ENCODE assay signal across 1 cellular context in the genomic region with DNA sequence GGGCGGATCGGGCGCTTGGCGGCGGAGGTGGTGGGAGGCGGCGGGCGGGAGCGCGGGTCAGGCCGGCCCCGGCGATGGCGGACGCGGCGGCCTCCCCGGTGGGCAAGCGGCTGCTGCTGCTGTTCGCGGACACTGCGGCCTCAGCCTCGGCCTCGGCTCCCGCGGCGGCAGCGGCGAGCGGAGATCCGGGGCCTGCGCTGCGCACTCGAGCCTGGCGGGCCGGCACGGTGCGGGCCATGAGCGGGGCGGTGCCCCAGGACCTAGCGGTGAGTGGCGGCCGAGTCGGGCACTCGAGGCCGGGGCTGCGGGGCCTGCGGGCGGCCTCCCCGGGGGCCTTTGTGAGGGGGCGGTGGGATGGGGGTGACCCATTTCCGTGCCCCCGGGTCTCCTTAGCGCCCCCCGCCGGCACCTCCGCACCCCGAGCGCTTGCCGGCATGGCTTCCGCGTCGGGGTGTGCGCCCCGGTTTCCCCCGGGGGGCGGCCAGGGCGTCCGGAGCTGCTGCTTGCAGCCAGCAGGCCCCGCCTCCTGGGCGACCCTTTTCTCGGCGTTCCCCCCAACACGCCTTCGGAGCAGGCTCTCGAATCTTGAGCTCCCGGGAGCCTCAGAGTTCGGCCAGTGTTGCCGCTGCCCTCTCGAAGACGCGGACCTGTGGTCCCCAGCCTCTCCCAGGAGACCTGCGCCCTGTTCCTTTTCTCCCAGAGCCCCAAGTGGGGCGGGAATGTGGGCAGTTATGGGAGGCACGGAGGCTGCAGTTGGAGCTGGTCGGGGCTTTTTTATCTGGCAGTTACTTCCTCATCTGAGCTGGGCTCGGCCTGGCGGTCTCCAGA.
A peak's percentile ranks its signal among the peaks of the same experiment; 100 is the strongest.
TF ChIP-seq lines count a peak whose summit lies in the region.

No MANE protein-coding gene starts in this region.

TF ChIP-seq in H1, 55 proteins besides CTCF, POLR2A, EP300 and RAD21:
- TF ChIP-seq, protein P1, sequence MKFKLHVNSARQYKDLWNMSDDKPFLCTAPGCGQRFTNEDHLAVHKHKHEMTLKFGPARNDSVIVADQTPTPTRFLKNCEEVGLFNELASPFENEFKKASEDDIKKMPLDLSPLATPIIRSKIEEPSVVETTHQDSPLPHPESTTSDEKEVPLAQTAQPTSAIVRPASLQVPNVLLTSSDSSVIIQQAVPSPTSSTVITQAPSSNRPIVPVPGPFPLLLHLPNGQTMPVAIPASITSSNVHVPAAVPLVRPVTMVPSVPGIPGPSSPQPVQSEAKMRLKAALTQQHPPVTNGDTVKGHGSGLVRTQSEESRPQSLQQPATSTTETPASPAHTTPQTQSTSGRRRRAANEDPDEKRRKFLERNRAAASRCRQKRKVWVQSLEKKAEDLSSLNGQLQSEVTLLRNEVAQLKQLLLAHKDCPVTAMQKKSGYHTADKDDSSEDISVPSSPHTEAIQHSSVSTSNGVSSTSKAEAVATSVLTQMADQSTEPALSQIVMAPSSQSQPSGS (IDR thresholded peaks at IDR 0.05; ENCODE audit: low read length): no peak
- TF ChIP-seq PHF8 (conservative IDR thresholded peaks at IDR 0.05; ENCODE audit: low read depth, low read length): peak; percentile 91
- no peak for TF ChIP-seq SRF (IDR thresholded peaks at IDR 0.05; ENCODE audit: low read depth, low read length)
- no peak for TF ChIP-seq SAP30 (IDR thresholded peaks at IDR 0.05; ENCODE audit: insufficient read depth, insufficient replicate concordance, low read length)
- no peak for TF ChIP-seq FOSL1 (IDR thresholded peaks at IDR 0.05; ENCODE audit: insufficient read depth, low read depth, low read length)
- peak; percentile 52 for TF ChIP-seq TAF1 (IDR thresholded peaks at IDR 0.05; ENCODE audit: low read depth, low read length)
- TF ChIP-seq SP1 (IDR thresholded peaks at IDR 0.05; ENCODE audit: low read depth, low read length): no peak
- no peak for TF ChIP-seq GTF2F1 (IDR thresholded peaks at IDR 0.05; ENCODE audit: borderline replicate concordance, low read depth, low read length)
- no peak for TF ChIP-seq CHD2 (IDR thresholded peaks at IDR 0.05; ENCODE audit: low read length)
- no peak; the same call in 1 of the 2 replicates for TF ChIP-seq EGR1 (IDR thresholded peaks at IDR 0.05; ENCODE audit: borderline replicate concordance, low read depth, low read length)
- TF ChIP-seq NRF1 (IDR thresholded peaks at IDR 0.05; ENCODE audit: low read depth, low read length): no peak
- no peak for TF ChIP-seq TBP (IDR thresholded peaks at IDR 0.05; ENCODE audit: low read depth, low read length)
- no peak; the same call in 1 of the 2 replicates for TF ChIP-seq CHD1 (IDR thresholded peaks at IDR 0.05; ENCODE audit: low read depth, low read length)
- no peak for TF ChIP-seq SP2 (IDR thresholded peaks at IDR 0.05; ENCODE audit: low read length)
- TF ChIP-seq RFX5 (IDR thresholded peaks at IDR 0.05; ENCODE audit: borderline replicate concordance, low read depth, low read length): no peak
- no peak for TF ChIP-seq CEBPB (IDR thresholded peaks at IDR 0.05; ENCODE audit: low read depth, low read length)
- no peak for TF ChIP-seq BRCA1 (IDR thresholded peaks at IDR 0.05; ENCODE audit: low read depth, low read length)
- no peak for TF ChIP-seq CBX5 (IDR thresholded peaks at IDR 0.05; ENCODE audit: low read depth, low read length)
- no peak for TF ChIP-seq BACH1 (IDR thresholded peaks at IDR 0.05; ENCODE audit: low read length)
- no peak for TF ChIP-seq NANOG (IDR thresholded peaks at IDR 0.05; ENCODE audit: insufficient read depth, low read depth, low read length, poor library complexity, severe bottlenecking)
- no peak for TF ChIP-seq TEAD4 (IDR thresholded peaks at IDR 0.05; ENCODE audit: low read depth, low read length)
- TF ChIP-seq KDM5A (IDR thresholded peaks at IDR 0.05; ENCODE audit: low read length): no peak
- peak; percentile 78 for TF ChIP-seq KDM4A (IDR thresholded peaks at IDR 0.05; ENCODE audit: low read depth, low read length, severe bottlenecking)
- TF ChIP-seq CREB1 (IDR thresholded peaks at IDR 0.05): no peak
- peak; percentile 19; the same call in 1 of the 2 replicates for TF ChIP-seq POLR2AphosphoS5 (IDR thresholded peaks at IDR 0.05; ENCODE audit: low read depth, low read length)
- TF ChIP-seq, protein P2, sequence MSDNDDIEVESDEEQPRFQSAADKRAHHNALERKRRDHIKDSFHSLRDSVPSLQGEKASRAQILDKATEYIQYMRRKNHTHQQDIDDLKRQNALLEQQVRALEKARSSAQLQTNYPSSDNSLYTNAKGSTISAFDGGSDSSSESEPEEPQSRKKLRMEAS (IDR thresholded peaks at IDR 0.05): no peak
- TF ChIP-seq, protein P3, sequence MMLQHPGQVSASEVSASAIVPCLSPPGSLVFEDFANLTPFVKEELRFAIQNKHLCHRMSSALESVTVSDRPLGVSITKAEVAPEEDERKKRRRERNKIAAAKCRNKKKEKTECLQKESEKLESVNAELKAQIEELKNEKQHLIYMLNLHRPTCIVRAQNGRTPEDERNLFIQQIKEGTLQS (IDR thresholded peaks at IDR 0.05; ENCODE audit: insufficient read depth, low read depth, low read length): no peak
- no peak for TF ChIP-seq KDM1A (IDR thresholded peaks at IDR 0.05; ENCODE audit: borderline replicate concordance, low read length)
- TF ChIP-seq RNF2 (IDR thresholded peaks at IDR 0.05; ENCODE audit: borderline replicate concordance, low read depth, low read length, missing control alignments, poor library complexity, severe bottlenecking): no peak
- TF ChIP-seq HDAC6 (IDR thresholded peaks at IDR 0.05; ENCODE audit: low read depth, low read length): no peak
- no peak for TF ChIP-seq BCL11A (IDR thresholded peaks at IDR 0.05; ENCODE audit: low read depth in 2 of 2, low read length in 2 of 2)
- TF ChIP-seq HDAC2 (IDR thresholded peaks at IDR 0.05; ENCODE audit: borderline replicate concordance in 1 of 2, low read depth in 2 of 2, low read length in 2 of 2): no peak
- no peak for TF ChIP-seq CTBP2 (IDR thresholded peaks at IDR 0.05; ENCODE audit: borderline replicate concordance, insufficient read depth, insufficient read length, low read length)
- no peak for TF ChIP-seq YY1 (IDR thresholded peaks at IDR 0.05; ENCODE audit: low read depth, low read length)
- no peak for TF ChIP-seq SUZ12 (IDR thresholded peaks at IDR 0.05; ENCODE audit: low read length)
- TF ChIP-seq SIN3A (conservative IDR thresholded peaks at IDR 0.05 in 1 of 2, IDR thresholded peaks at IDR 0.05 in 1 of 2; ENCODE audit: low read depth in 1 of 2, low read length in 2 of 2): 0 out of 4 replicates have a peak, but pooled peaks have one; percentile 25 to 64
- no peak for TF ChIP-seq ZNF274 (IDR thresholded peaks at IDR 0.05; ENCODE audit: borderline replicate concordance, extremely low read depth, low read length)
- peak; percentile 60 for TF ChIP-seq TAF7 (optimal IDR thresholded peaks at IDR 0.05; ENCODE audit: borderline replicate concordance, low read depth, low read length)
- TF ChIP-seq GABPA (IDR thresholded peaks at IDR 0.05; ENCODE audit: borderline replicate concordance, insufficient read depth, low read length): no peak
- no peak for TF ChIP-seq SIX5 (IDR thresholded peaks at IDR 0.05; ENCODE audit: low read depth, low read length)
- TF ChIP-seq, protein P4, sequence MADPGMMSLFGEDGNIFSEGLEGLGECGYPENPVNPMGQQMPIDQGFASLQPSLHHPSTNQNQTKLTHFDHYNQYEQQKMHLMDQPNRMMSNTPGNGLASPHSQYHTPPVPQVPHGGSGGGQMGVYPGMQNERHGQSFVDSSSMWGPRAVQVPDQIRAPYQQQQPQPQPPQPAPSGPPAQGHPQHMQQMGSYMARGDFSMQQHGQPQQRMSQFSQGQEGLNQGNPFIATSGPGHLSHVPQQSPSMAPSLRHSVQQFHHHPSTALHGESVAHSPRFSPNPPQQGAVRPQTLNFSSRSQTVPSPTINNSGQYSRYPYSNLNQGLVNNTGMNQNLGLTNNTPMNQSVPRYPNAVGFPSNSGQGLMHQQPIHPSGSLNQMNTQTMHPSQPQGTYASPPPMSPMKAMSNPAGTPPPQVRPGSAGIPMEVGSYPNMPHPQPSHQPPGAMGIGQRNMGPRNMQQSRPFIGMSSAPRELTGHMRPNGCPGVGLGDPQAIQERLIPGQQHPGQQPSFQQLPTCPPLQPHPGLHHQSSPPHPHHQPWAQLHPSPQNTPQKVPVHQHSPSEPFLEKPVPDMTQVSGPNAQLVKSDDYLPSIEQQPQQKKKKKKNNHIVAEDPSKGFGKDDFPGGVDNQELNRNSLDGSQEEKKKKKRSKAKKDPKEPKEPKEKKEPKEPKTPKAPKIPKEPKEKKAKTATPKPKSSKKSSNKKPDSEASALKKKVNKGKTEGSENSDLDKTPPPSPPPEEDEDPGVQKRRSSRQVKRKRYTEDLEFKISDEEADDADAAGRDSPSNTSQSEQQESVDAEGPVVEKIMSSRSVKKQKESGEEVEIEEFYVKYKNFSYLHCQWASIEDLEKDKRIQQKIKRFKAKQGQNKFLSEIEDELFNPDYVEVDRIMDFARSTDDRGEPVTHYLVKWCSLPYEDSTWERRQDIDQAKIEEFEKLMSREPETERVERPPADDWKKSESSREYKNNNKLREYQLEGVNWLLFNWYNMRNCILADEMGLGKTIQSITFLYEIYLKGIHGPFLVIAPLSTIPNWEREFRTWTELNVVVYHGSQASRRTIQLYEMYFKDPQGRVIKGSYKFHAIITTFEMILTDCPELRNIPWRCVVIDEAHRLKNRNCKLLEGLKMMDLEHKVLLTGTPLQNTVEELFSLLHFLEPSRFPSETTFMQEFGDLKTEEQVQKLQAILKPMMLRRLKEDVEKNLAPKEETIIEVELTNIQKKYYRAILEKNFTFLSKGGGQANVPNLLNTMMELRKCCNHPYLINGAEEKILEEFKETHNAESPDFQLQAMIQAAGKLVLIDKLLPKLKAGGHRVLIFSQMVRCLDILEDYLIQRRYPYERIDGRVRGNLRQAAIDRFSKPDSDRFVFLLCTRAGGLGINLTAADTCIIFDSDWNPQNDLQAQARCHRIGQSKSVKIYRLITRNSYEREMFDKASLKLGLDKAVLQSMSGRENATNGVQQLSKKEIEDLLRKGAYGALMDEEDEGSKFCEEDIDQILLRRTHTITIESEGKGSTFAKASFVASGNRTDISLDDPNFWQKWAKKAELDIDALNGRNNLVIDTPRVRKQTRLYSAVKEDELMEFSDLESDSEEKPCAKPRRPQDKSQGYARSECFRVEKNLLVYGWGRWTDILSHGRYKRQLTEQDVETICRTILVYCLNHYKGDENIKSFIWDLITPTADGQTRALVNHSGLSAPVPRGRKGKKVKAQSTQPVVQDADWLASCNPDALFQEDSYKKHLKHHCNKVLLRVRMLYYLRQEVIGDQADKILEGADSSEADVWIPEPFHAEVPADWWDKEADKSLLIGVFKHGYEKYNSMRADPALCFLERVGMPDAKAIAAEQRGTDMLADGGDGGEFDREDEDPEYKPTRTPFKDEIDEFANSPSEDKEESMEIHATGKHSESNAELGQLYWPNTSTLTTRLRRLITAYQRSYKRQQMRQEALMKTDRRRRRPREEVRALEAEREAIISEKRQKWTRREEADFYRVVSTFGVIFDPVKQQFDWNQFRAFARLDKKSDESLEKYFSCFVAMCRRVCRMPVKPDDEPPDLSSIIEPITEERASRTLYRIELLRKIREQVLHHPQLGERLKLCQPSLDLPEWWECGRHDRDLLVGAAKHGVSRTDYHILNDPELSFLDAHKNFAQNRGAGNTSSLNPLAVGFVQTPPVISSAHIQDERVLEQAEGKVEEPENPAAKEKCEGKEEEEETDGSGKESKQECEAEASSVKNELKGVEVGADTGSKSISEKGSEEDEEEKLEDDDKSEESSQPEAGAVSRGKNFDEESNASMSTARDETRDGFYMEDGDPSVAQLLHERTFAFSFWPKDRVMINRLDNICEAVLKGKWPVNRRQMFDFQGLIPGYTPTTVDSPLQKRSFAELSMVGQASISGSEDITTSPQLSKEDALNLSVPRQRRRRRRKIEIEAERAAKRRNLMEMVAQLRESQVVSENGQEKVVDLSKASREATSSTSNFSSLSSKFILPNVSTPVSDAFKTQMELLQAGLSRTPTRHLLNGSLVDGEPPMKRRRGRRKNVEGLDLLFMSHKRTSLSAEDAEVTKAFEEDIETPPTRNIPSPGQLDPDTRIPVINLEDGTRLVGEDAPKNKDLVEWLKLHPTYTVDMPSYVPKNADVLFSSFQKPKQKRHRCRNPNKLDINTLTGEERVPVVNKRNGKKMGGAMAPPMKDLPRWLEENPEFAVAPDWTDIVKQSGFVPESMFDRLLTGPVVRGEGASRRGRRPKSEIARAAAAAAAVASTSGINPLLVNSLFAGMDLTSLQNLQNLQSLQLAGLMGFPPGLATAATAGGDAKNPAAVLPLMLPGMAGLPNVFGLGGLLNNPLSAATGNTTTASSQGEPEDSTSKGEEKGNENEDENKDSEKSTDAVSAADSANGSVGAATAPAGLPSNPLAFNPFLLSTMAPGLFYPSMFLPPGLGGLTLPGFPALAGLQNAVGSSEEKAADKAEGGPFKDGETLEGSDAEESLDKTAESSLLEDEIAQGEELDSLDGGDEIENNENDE (IDR thresholded peaks at IDR 0.05; ENCODE audit: insufficient replicate concordance, low read length): no peak
- TF ChIP-seq, protein P5, sequence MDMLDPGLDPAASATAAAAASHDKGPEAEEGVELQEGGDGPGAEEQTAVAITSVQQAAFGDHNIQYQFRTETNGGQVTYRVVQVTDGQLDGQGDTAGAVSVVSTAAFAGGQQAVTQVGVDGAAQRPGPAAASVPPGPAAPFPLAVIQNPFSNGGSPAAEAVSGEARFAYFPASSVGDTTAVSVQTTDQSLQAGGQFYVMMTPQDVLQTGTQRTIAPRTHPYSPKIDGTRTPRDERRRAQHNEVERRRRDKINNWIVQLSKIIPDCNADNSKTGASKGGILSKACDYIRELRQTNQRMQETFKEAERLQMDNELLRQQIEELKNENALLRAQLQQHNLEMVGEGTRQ (IDR thresholded peaks at IDR 0.05; ENCODE audit: low read length): no peak
- no peak for TF ChIP-seq POU5F1 (IDR thresholded peaks at IDR 0.05; ENCODE audit: low read depth, low read length)
- no peak for TF ChIP-seq TCF12 (IDR thresholded peaks at IDR 0.05; ENCODE audit: low read depth, low read length)
- TF ChIP-seq, protein P6, sequence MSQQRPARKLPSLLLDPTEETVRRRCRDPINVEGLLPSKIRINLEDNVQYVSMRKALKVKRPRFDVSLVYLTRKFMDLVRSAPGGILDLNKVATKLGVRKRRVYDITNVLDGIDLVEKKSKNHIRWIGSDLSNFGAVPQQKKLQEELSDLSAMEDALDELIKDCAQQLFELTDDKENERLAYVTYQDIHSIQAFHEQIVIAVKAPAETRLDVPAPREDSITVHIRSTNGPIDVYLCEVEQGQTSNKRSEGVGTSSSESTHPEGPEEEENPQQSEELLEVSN (IDR thresholded peaks at IDR 0.05): no peak
- TF ChIP-seq RBBP5 (IDR thresholded peaks at IDR 0.05; ENCODE audit: borderline replicate concordance, low read depth, low read length): no peak; the same call in 1 of the 2 replicates
- TF ChIP-seq JUND (IDR thresholded peaks at IDR 0.05; ENCODE audit: low read length): no peak
- TF ChIP-seq SP4 (IDR thresholded peaks at IDR 0.05; ENCODE audit: low read length): no peak
- no peak for TF ChIP-seq EZH2 (IDR thresholded peaks at IDR 0.05; ENCODE audit: low read depth, low read length, severe bottlenecking)
- peak; percentile 76 for TF ChIP-seq ASH2L (IDR thresholded peaks at IDR 0.05; ENCODE audit: low read length)
- TF ChIP-seq RXRA (IDR thresholded peaks at IDR 0.05; ENCODE audit: insufficient read depth, low read depth, low read length): no peak
- TF ChIP-seq JUN (IDR thresholded peaks at IDR 0.05; ENCODE audit: low read depth, low read length): no peak
- no peak for TF ChIP-seq MAFK (IDR thresholded peaks at IDR 0.05; ENCODE audit: low read depth, low read length)
- no peak for TF ChIP-seq CBX8 (IDR thresholded peaks at IDR 0.05; ENCODE audit: borderline replicate concordance, low read depth, low read length)
- no peak for TF ChIP-seq SIRT6 (IDR thresholded peaks at IDR 0.05; ENCODE audit: low read length)
